Comparison of ENCODE assay signal across 1 cellular context in the genomic region with DNA sequence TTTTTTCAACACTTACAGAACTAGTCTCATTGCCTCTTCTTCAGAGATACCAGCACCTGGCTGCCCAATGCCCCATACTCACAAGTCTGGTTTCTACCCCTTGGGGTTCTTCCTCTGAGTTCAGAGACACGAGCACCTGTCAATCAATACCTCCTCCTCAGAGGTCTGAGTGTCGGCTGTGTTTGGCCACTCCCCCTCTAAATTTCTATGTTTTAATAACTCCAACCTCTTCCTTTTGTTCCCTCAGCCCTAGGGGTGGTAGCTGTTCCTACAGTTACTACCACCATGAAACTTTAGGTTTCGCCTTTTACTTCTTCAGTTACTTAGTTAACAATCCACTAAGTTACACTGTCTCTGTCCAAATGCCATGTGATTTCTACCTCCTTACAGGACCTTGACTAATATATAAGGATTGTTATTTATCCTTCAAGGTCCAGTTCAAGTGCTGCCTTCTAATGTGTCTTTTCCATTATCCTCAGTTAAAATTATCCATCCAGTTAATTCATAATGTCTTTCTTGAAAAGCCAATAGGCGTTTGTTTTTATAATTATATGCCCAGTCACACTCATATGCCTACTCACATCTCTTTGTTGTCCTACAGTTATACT.
TF ChIP-seq lines count a peak whose summit lies in the region.

No MANE protein-coding gene starts in this region.

TF ChIP-seq in HCT116, 20 proteins besides CTCF, POLR2A, EP300 and RAD21:
- TF ChIP-seq JUND (IDR thresholded peaks at IDR 0.05) (no peak), EGR1 (IDR thresholded peaks at IDR 0.05; ENCODE audit: low read depth) (no peak), TCF7L2 (IDR thresholded peaks at IDR 0.05; ENCODE audit: borderline replicate concordance, extremely low read depth, insufficient read depth, insufficient read length) (no peak), YY1 (IDR thresholded peaks at IDR 0.05; ENCODE audit: extremely low read depth, insufficient replicate concordance, low read depth, low read length) (no peak), FOSL1 (IDR thresholded peaks at IDR 0.05; ENCODE audit: low read depth) (no peak), ZNF274 (IDR thresholded peaks at IDR 0.05; ENCODE audit: low read depth, low read length) (no peak), ELF1 (IDR thresholded peaks at IDR 0.05; ENCODE audit: borderline replicate concordance, low read depth) (no peak), EZH2 (IDR thresholded peaks at IDR 0.05) (no peak), SP1 (IDR thresholded peaks at IDR 0.05; ENCODE audit: low read depth) (no peak), SRF (IDR thresholded peaks at IDR 0.05; ENCODE audit: low read depth) (no peak)
- TF ChIP-seq, protein P1, sequence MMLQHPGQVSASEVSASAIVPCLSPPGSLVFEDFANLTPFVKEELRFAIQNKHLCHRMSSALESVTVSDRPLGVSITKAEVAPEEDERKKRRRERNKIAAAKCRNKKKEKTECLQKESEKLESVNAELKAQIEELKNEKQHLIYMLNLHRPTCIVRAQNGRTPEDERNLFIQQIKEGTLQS (IDR thresholded peaks at IDR 0.05): no peak
- TF ChIP-seq, protein P2, sequence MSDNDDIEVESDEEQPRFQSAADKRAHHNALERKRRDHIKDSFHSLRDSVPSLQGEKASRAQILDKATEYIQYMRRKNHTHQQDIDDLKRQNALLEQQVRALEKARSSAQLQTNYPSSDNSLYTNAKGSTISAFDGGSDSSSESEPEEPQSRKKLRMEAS (IDR thresholded peaks at IDR 0.05): no peak
